Comparison of ENCODE assay signal across 8 cellular contexts in genomic region chr22:17366830-17367229, GRCh38. TPM values are rescaled to one million over a fixed set of nuclear protein-coding genes. Genes with fewer than 3 reads are reported as not detected.
DNase-seq lines count a peak whose midpoint lies in the region; TF ChIP-seq lines count a peak whose summit lies in the region.

No MANE protein-coding gene starts in this region.

- H3K27ac Mint-ChIP-seq in endodermal cell (peak overlapping the region; percentile 84), progenitor cell of endocrine pancreas (no peak overlapping the region)

- H3K36me3 Mint-ChIP-seq in endodermal cell (ENCODE audit: low read depth) (no peaks in the 10 kb centered on the region), progenitor cell of endocrine pancreas (ENCODE audit: insufficient read depth) (no peaks in the 10 kb centered on the region)

- H3K9me3 ChIP-seq in OCI-LY3 (ENCODE audit: insufficient read depth, low read length) (no peaks in the 10 kb centered on the region), endodermal cell (ENCODE audit: control insufficient read depth, low read length) (no peaks in the 10 kb centered on the region)

- peaks cover 9% of the 10 kb centered on the region for H3K4me1 ChIP-seq in OCI-LY3 (ENCODE audit: low read length)
- H3K4me1 ChIP-seq in endodermal cell (ENCODE audit: control insufficient read depth, insufficient read depth, low read length): no peaks in the 10 kb centered on the region

- H3K9me3 Mint-ChIP-seq in endodermal cell (no peaks in the 10 kb centered on the region), progenitor cell of endocrine pancreas (ENCODE audit: low read depth) (no peaks in the 10 kb centered on the region)

- 15 to 33% methylated on average over 3 to 11 of the region's 11 CpGs for WGBS in endodermal cell (ENCODE audit: insufficient coverage in 1 of 2, insufficient read length in 1 of 2), 2 experiments

- H3K4me3 Mint-ChIP-seq in endodermal cell (peak overlapping the region; percentile 71), progenitor cell of endocrine pancreas (ENCODE audit: low read depth) (peak overlapping the region; percentile 43)

- peaks cover 22% of the 10 kb centered on the region for H3K4me1 Mint-ChIP-seq in endodermal cell
- H3K4me1 Mint-ChIP-seq in progenitor cell of endocrine pancreas (ENCODE audit: low read depth): peaks cover 20% of the 10 kb centered on the region

- H3K79me2 ChIP-seq in OCI-LY3 (ENCODE audit: low read length): no peaks in the 10 kb centered on the region

- H3K9ac ChIP-seq in OCI-LY3 (ENCODE audit: low read length) (peak overlapping the region; percentile 14), endodermal cell (ENCODE audit: extremely low read depth, low read length, poor library complexity, severe bottlenecking) (peak overlapping the region; percentile 8)

- DNase-seq in GM12865 (ENCODE audit: low read depth) (peak; percentile 29), endodermal cell (peak; percentile 94), progenitor cell of endocrine pancreas (ENCODE audit: low spot score, unreplicated experiment) (peak; percentile 29), cerebellar nuclear complex (lab: John Stamatoyannopoulos, UW) (no peak), NCI-H2196 (lab: John Stamatoyannopoulos, UW; ENCODE audit: unreplicated experiment) (no peak), DMS53 (lab: John Stamatoyannopoulos, UW) (no peak), NCI-H510A treated with DMSO at 0.1 percent for 48 hours (lab: John Stamatoyannopoulos, UW) (no peak)

- H3K27ac ChIP-seq in OCI-LY3 (ENCODE audit: low read length): no peak overlapping the region
- H3K27ac ChIP-seq in endodermal cell (ENCODE audit: low read depth, low read length): no peak overlapping the region

- no peaks in the 10 kb centered on the region for H3K36me3 ChIP-seq in OCI-LY3 (replicated peaks; ENCODE audit: low read depth, low read length)
- no peaks in the 10 kb centered on the region for H3K36me3 ChIP-seq in endodermal cell (ENCODE audit: control insufficient read depth, insufficient read depth, low read length)

- no peaks in the 10 kb centered on the region for H3K27me3 Mint-ChIP-seq in endodermal cell (ENCODE audit: insufficient read depth)
- peaks cover 2% of the 10 kb centered on the region for H3K27me3 Mint-ChIP-seq in progenitor cell of endocrine pancreas

- peak overlapping the region; percentile 98 for H2AFZ ChIP-seq in OCI-LY3 (ENCODE audit: low read depth, low read length)

- TF ChIP-seq CTCF in GM12865 (IDR thresholded peaks at IDR 0.05; ENCODE audit: insufficient read depth, low read depth, low read length, missing control alignments) (peak; percentile 18), OCI-LY3 (IDR thresholded peaks at IDR 0.05; ENCODE audit: low read depth, low read length) (peak; percentile 66), endodermal cell (conservative IDR thresholded peaks at IDR 0.05) (peak; percentile 77), progenitor cell of endocrine pancreas (IDR thresholded peaks at IDR 0.05; ENCODE audit: unreplicated experiment) (peak; percentile 53)

- H4K20me1 ChIP-seq in OCI-LY3 (ENCODE audit: insufficient read depth, low read length): no peaks in the 10 kb centered on the region

- peak overlapping the region; percentile 73 for H3K4me2 ChIP-seq in OCI-LY3 (ENCODE audit: low read length)

- H3K27me3 ChIP-seq in OCI-LY3 (ENCODE audit: low read depth, low read length): no peaks in the 10 kb centered on the region
- H3K27me3 ChIP-seq in endodermal cell (ENCODE audit: control insufficient read depth, insufficient read depth, low read length, poor library complexity, severe bottlenecking): no peaks in the 10 kb centered on the region

- H3K4me3 ChIP-seq in GM12865 (ENCODE audit: low read depth, low read length) (no peak overlapping the region), OCI-LY3 (ENCODE audit: low read length) (peak overlapping the region; percentile 60), endodermal cell (ENCODE audit: low read length) (peak overlapping the region; percentile 94)

RNA-seq across cellular contexts. Expression of gene CECR2, which starts 2.4 kb away (rescaled TPM):
- total RNA-seq in endodermal cell: 100 to 1,000 TPM in 1 of 2 donors, 10 to 100 TPM in 1; 98.9 to 105 TPM
- polyA plus RNA-seq in endodermal cell (2013, experiment 1 of 2): 32.6 TPM
- 31.3 TPM for polyA plus RNA-seq in endodermal cell (2013, experiment 2 of 2)
- total RNA-seq in progenitor cell of endocrine pancreas: 37.6 and 40.5 TPM in 2 replicates

Comparison
In these comparisons a context has a peak if more than half of its experiments do, and no peak if none do; other contexts are left out.
1. DNase-seq: peak in GM12865 (single experiment), endodermal cell (single experiment) and progenitor cell of endocrine pancreas (single experiment); none in cerebellar nuclear complex (0 of 2), NCI-H2196 (single experiment), DMS53 (single experiment) and NCI-H510A treated with DMSO at 0.1 percent for 48 hours (single experiment).
2. CTCF ChIP-seq: peak in every context shown above with its lines; median percentile 77 in endodermal cell; 66 in OCI-LY3; 53 in progenitor cell of endocrine pancreas; 18 in GM12865.